ENCODE assay signal across 26 cellular contexts in the genomic region with DNA sequence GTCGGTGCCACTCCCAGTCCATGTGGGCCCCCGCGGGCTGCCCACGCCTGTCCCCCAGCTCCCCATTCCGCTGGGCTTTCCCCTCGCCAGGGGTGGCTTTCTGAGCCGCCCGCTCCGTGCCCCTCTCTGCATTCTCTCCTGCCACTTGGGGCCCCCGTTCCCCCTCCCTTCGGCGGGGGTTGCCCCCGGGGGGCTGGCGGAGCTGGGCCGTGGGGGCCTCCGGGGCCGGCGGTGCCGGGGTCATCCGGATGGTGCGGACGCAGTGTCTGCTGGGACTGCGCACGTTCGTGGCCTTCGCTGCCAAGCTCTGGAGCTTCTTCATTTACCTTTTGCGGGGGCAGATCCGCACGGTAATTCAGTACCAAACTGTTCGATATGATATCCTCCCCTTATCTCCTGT.
"Had no signal": no experiment of that assay in that cellular context is flagged by ENCODE, and none has a peak within 500 bp of the region (broad histone marks: within the 10 kb centered on the region; RNA-seq: fewer than 3 reads in every experiment).

No MANE protein-coding gene starts in this region.

- H3K27me3 Mint-ChIP-seq: naive thymus-derived CD8-positive, alpha-beta T cell; progenitor cell of endocrine pancreas; type B pancreatic cell had no signal

- H3K36me3 ChIP-seq: left lung, lower lobe of right lung, neutrophil, ovary, suprapubic skin, tibial nerve, vagina had no signal

- H3K4me3 Mint-ChIP-seq: naive thymus-derived CD8-positive, alpha-beta T cell; nephron; neural crest cell; stimulated activated effector memory CD8-positive, alpha-beta T cell treated with anti-CD3 and anti-CD28 coated beads, Interleukin-12 subunit alpha, Interleukin-12 subunit beta, amount 100 ng/mL, for 72 hours; type B pancreatic cell had no signal

- H3K9me3 Mint-ChIP-seq: stimulated activated effector memory CD8-positive, alpha-beta T cell treated with anti-CD3 and anti-CD28 coated beads, Interleukin-12 subunit alpha, Interleukin-12 subunit beta, amount 100 ng/mL, for 72 hours; type B pancreatic cell had no signal

- DNase-seq: heart right ventricle; left colon; left lung; lower lobe of right lung; mammary epithelial cell; mesenchymal stem cell; naive thymus-derived CD8-positive, alpha-beta T cell; occipital lobe; ovary; retina; stimulated activated CD4-positive, alpha-beta T cell treated with anti-CD3 and anti-CD28 coated beads, Interleukin-12 subunit alpha, Interleukin-12 subunit beta, amount 100 ng/mL, for 4 hours; stimulated activated CD4-positive, alpha-beta T cell treated with anti-CD3 and anti-CD28 coated beads, Interleukin-15, amount 100 ng/mL, for 24 hours; stimulated activated CD4-positive, alpha-beta T cell treated with anti-CD3 and anti-CD28 coated beads, Interleukin-4, amount 100 ng/mL, for 24 hours; stimulated activated naive CD4-positive, alpha-beta T cell treated with Interleukin-2 at 50 U/mL for 16 hours had no signal

- H3K36me3 Mint-ChIP-seq: naive thymus-derived CD8-positive, alpha-beta T cell; stimulated activated effector memory CD8-positive, alpha-beta T cell treated with anti-CD3 and anti-CD28 coated beads, Interleukin-12 subunit alpha, Interleukin-12 subunit beta, amount 100 ng/mL, for 72 hours; type B pancreatic cell had no signal

- H3K27ac Mint-ChIP-seq: naive thymus-derived CD8-positive, alpha-beta T cell; nephron; progenitor cell of endocrine pancreas; stimulated activated effector memory CD8-positive, alpha-beta T cell treated with anti-CD3 and anti-CD28 coated beads, Interleukin-12 subunit alpha, Interleukin-12 subunit beta, amount 100 ng/mL, for 72 hours; type B pancreatic cell had no signal

- H3K27me3 ChIP-seq: heart right ventricle, hepatocyte, left lung, neutrophil, ovary, suprapubic skin, tibial nerve, vagina had no signal

- H3K4me1 Mint-ChIP-seq: naive thymus-derived CD8-positive, alpha-beta T cell; nephron; neural crest cell; stimulated activated effector memory CD8-positive, alpha-beta T cell treated with anti-CD3 and anti-CD28 coated beads, Interleukin-12 subunit alpha, Interleukin-12 subunit beta, amount 100 ng/mL, for 72 hours had no signal

- ATAC-seq: heart right ventricle; left colon; left lung; naive thymus-derived CD8-positive, alpha-beta T cell; sciatic nerve; stimulated activated effector memory CD8-positive, alpha-beta T cell treated with anti-CD3 and anti-CD28 coated beads, Interleukin-12 subunit alpha, Interleukin-12 subunit beta, amount 100 ng/mL, for 72 hours had no signal

- H3K4me3 ChIP-seq: heart right ventricle, hepatocyte, left lung, lower lobe of right lung, ovary, skin epidermis, suprapubic skin, tibial nerve, vagina had no signal
